ENCODE assay signal across 8 cellular contexts in the genomic region with DNA sequence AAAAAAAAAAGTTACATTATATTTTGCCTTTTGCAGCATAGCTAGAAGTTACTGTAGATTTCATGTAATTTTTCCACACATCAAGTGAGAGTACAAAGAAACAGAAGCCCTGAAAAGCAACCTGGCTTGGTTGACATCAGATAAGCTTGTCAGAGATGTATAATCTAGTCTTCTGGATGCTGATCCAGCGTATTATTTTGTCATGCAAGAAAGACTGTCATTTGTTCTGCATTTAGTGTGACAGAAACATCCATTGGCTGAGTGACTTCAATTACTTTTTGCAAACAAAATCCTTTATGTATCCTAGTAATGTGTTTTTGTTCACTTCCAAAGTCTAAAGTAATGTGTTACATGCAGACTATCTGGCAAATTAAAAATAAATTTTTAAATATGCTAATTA.
"Had no signal": no experiment of that assay in that cellular context is flagged by ENCODE, and none has a peak within 500 bp of the region (broad histone marks: within the 10 kb centered on the region; RNA-seq: fewer than 3 reads in every experiment).

No MANE protein-coding gene starts in this region.

- H3K9me3 Mint-ChIP-seq: HFFc6 had no signal

- DNase-seq: GM23248, GOT3, H7, HFFc6 had no signal

- H3K4me1 Mint-ChIP-seq: IgD-negative memory B cell had no signal

- H3K36me3 Mint-ChIP-seq: IgD-negative memory B cell had no signal

- H3K4me3 ChIP-seq: GM23248, HAP-1 had no signal

- H3K27me3 Mint-ChIP-seq: IgD-negative memory B cell had no signal

- H3K27ac Mint-ChIP-seq: HFFc6, IgD-negative memory B cell had no signal

- H3K4me3 Mint-ChIP-seq: HFFc6, IgD-negative memory B cell had no signal

- ATAC-seq: HCT116, HepG2 had no signal
